ENCODE assay signal across 12 cellular contexts in the genomic region with DNA sequence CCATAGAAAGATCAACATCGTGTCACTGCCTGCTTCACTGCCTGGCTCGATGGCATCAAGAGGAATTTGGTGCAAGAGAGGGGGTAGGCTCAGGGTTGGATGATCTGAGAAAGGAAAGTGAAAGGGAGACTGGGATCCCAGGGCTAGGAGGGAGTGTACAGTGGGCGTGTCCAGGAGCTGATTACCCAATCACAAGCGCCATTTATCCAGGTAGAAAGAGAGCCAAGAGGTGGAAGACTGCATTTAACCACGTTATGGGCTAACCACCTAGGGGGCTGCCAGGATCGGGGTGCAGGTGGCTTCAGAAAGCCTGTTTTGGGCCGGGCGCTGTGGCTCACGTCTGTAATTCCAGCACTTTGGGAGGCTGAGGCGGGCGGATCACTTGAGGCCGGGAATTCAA. TPM values are rescaled to one million over a fixed set of nuclear protein-coding genes. Genes with fewer than 3 reads are reported as not detected.
DNase-seq lines count a peak whose midpoint lies in the region; ATAC-seq, FAIRE-seq and TF ChIP-seq lines count a peak whose summit lies in the region.
"Had no signal": no experiment of that assay in that cellular context is flagged by ENCODE, and none has a peak within 500 bp of the region (broad histone marks: within the 10 kb centered on the region; RNA-seq: fewer than 3 reads in every experiment).

No MANE protein-coding gene starts in this region.

- no peak overlapping the region for H2AK5ac ChIP-seq in H1 (ENCODE audit: low read depth, low read length)

- H2BK5ac ChIP-seq in H1 (ENCODE audit: low read depth, low read length): no peak overlapping the region

- no peaks in the 10 kb centered on the region for H3K27me3 Mint-ChIP-seq in Calu3 (ENCODE audit: unreplicated experiment)

- DNase-seq in Calu3: peak; percentile 60
- DNase-seq in MM.1S: peak; percentile 36
- DNase-seq in H1 (ENCODE audit: low read depth in 1 of 2, low spot score in 2 of 2): no peak
- DNase-seq in DMS79 (lab: John Stamatoyannopoulos, UW): no peak
- no peak for DNase-seq in NCI-H526 treated with DMSO at 0.1 percent for 48 hours (lab: John Stamatoyannopoulos, UW)
- no peak for DNase-seq in DMS79 treated with DMSO at 0.1 percent for 48 hours (lab: John Stamatoyannopoulos, UW)
- DNase-seq: dorsolateral prefrontal cortex, HCEC 1CT had no signal

- H3K4me3 ChIP-seq in MM.1S (ENCODE audit: low read length) (no peak overlapping the region), H1 (ENCODE audit: extremely low read depth in 1 of 4, insufficient read depth in 2 of 4, low read depth in 3 of 4, low read length in 4 of 4) (peak overlapping the region in 1 of 4 experiments; percentile 2; a peak in 2 of 8 replicates), mucosa of stomach (ENCODE audit: low read length) (peak overlapping the region; percentile 23)
- H3K4me3 ChIP-seq: dorsolateral prefrontal cortex, testis had no signal

- H3K79me2 ChIP-seq in MM.1S (ENCODE audit: low read length) (no peaks in the 10 kb centered on the region), H1 (ENCODE audit: control insufficient read depth in 1 of 2, insufficient read depth in 2 of 2, low read length in 2 of 2) (peaks cover 90 to 100% of the 10 kb centered on the region in 2 experiments)

- no peak for ATAC-seq in GM21515 (IDR thresholded peaks at IDR 0.05; ENCODE audit: unreplicated experiment)

- no peak for TF ChIP-seq CTCF in Calu3 (IDR thresholded peaks at IDR 0.05; ENCODE audit: unreplicated experiment)
- TF ChIP-seq CTCF in MM.1S (IDR thresholded peaks at IDR 0.05; ENCODE audit: low read length): no peak
- no peak for TF ChIP-seq CTCF in H1 (IDR thresholded peaks at IDR 0.05; ENCODE audit: control extremely low read depth in 1 of 3, insufficient read depth in 1 of 3, low read depth in 1 of 3, low read length in 3 of 3)

- H3K27ac ChIP-seq in MM.1S (ENCODE audit: low read length) (no peak overlapping the region), H1 (ENCODE audit: low read depth, low read length) (no peak overlapping the region)

- peak overlapping the region; percentile 60 for H3K27ac Mint-ChIP-seq in Calu3 (ENCODE audit: unreplicated experiment)
- H3K27ac Mint-ChIP-seq: activated naive CD4-positive, alpha-beta T cell treated with anti-CD3 and anti-CD28 coated beads, Interleukin-2, amount 10 ng/mL, durations not matched to agents 7 days and 5 days had no signal

- no peak overlapping the region for H3K14ac ChIP-seq in H1 (ENCODE audit: insufficient read length)

- H3K79me1 ChIP-seq in H1 (ENCODE audit: low read depth, low read length): peaks cover 3% of the 10 kb centered on the region; the same call in 1 of the 2 replicates

- H3K9me3 ChIP-seq in MM.1S (replicated peaks; ENCODE audit: insufficient read depth, low read length) (no peaks in the 10 kb centered on the region), H1 (ENCODE audit: insufficient read depth in 2 of 2, low read depth in 1 of 2, low read length in 1 of 2) (no peaks in the 10 kb centered on the region), mucosa of stomach (ENCODE audit: control insufficient read depth, low read length) (no peaks in the 10 kb centered on the region)
- H3K9me3 ChIP-seq: testis had no signal

- H3K27me3 ChIP-seq in MM.1S (replicated peaks; ENCODE audit: insufficient read depth, low read length): no peaks in the 10 kb centered on the region
- H3K27me3 ChIP-seq in H1 (replicated peaks in 1 of 4; ENCODE audit: control insufficient read depth in 3 of 4, extremely low read depth in 1 of 4, insufficient read depth in 3 of 4, low read length in 3 of 4): no peaks in the 10 kb centered on the region
- no peaks in the 10 kb centered on the region for H3K27me3 ChIP-seq in mucosa of stomach (ENCODE audit: control insufficient read depth, insufficient read depth, low read length)
- H3K27me3 ChIP-seq: dorsolateral prefrontal cortex, testis had no signal

- no peaks in the 10 kb centered on the region for H3K9me3 Mint-ChIP-seq in Calu3 (ENCODE audit: low read depth, unreplicated experiment)
- H3K9me3 Mint-ChIP-seq: activated naive CD4-positive, alpha-beta T cell treated with anti-CD3 and anti-CD28 coated beads, Interleukin-2, amount 10 ng/mL, durations not matched to agents 7 days and 5 days had no signal

- 83% methylated on average over 12 of the region's 12 CpGs; no CpG with 5 or more reads in 1 of the 2 experiments for whole genome bisulfite sequencing in H1 (ENCODE audit: extremely low coverage in 1 of 2, insufficient coverage in 1 of 2, insufficient read length in 1 of 2, insufficient replicate concordance in 2 of 2, low coverage in 1 of 2, low lambda C conversion rate in 2 of 2, missing lambda C conversion rate in 1 of 2), 2 experiments

- peaks cover 13% of the 10 kb centered on the region for H3K4me1 Mint-ChIP-seq in Calu3 (ENCODE audit: low read depth, unreplicated experiment)

- H3K56ac ChIP-seq in H1 (replicated peaks; ENCODE audit: insufficient read length, low read depth, low read length): no peak overlapping the region

- no peak overlapping the region for H3K23ac ChIP-seq in H1 (ENCODE audit: insufficient read length)

- H3K4me1 ChIP-seq in MM.1S (ENCODE audit: low read length): 0 out of 2 replicates have a peak, but pooled peaks cover 5% of the 10 kb centered on the region
- H3K4me1 ChIP-seq in H1 (replicated peaks in 1 of 4; ENCODE audit: control insufficient read depth in 3 of 4, insufficient read depth in 4 of 4, low read length in 3 of 4): peaks cover 39 to 84% (median 56%) of the 10 kb centered on the region in 4 experiments
- no peaks in the 10 kb centered on the region for H3K4me1 ChIP-seq in mucosa of stomach (ENCODE audit: control insufficient read depth, insufficient read depth, low read length)
- H3K4me1 ChIP-seq: testis had no signal

- no peaks in the 10 kb centered on the region for H3F3A ChIP-seq in MM.1S (ENCODE audit: insufficient read depth, low read length)

- no TSS peak for BruUV-seq in Calu3 (replicated peaks; lab: Mats Ljungman, UMichigan)

- no peak for TF ChIP-seq RAD21 in H1 (IDR thresholded peaks at IDR 0.05 in 1 of 2, conservative IDR thresholded peaks at IDR 0.05 in 1 of 2; ENCODE audit: low read depth in 2 of 2, low read length in 2 of 2)

- H3K4me2 ChIP-seq in MM.1S (ENCODE audit: low read depth, low read length) (no peak overlapping the region), H1 (ENCODE audit: insufficient read depth in 1 of 2, low read depth in 2 of 2, low read length in 2 of 2) (peak overlapping the region; percentile 24 to 99)

- no peak overlapping the region for H4K8ac ChIP-seq in H1 (ENCODE audit: extremely low read depth, insufficient read depth, low read length)

- H2AFZ ChIP-seq in MM.1S (ENCODE audit: low read length) (no peak overlapping the region), H1 (ENCODE audit: low read length) (no peak overlapping the region)

- no peaks in the 10 kb centered on the region for H3K36me3 Mint-ChIP-seq in Calu3 (ENCODE audit: insufficient read depth, unreplicated experiment)
- H3K36me3 Mint-ChIP-seq: activated naive CD4-positive, alpha-beta T cell treated with anti-CD3 and anti-CD28 coated beads, Interleukin-2, amount 10 ng/mL, durations not matched to agents 7 days and 5 days had no signal

- H3K9ac ChIP-seq in MM.1S (ENCODE audit: low read length) (no peak overlapping the region), H1 (replicated peaks in 1 of 4; ENCODE audit: extremely low read depth in 1 of 4, low read depth in 3 of 4, low read length in 3 of 4) (no peak overlapping the region), mucosa of stomach (ENCODE audit: low read length) (peak overlapping the region; percentile 8)

- CTCF ChIA-PET in Calu3 (lab: Charles Lee) (no interaction called here), H1 (lab: Charles Lee; ENCODE audit: partially characterized antibody) (interaction anchor here (0.8 to 15.1 kb wide), 38 partner anchors 8 to 381 kb away, joined by 3 to 164 read pairs (median 6); no protein-coding TSS in a partner anchor)

- no peak overlapping the region for H4K5ac ChIP-seq in H1 (ENCODE audit: insufficient read length, low read depth, low read length)

- no peak for FAIRE-seq in H1 (lab: Jason Lieb, UNC)

- no peak overlapping the region for H3K18ac ChIP-seq in H1 (ENCODE audit: extremely low read depth, low read length)

- intact Hi-C loops in Calu3 (cut with micrococcal nuclease; ENCODE audit: unreplicated experiment): no loop called here

- H4K91ac ChIP-seq in H1 (replicated peaks; ENCODE audit: insufficient read length, low read length): no peak overlapping the region

- no peak overlapping the region for H3K4ac ChIP-seq in H1 (replicated peaks; ENCODE audit: insufficient read length, low read depth, low read length)

- no peak overlapping the region for H2BK15ac ChIP-seq in H1 (ENCODE audit: low read length)

- no peak for TF ChIP-seq POLR2A in H1 (IDR thresholded peaks at IDR 0.05; ENCODE audit: control extremely low read depth in 1 of 2, low read depth in 2 of 2, low read length in 2 of 2)

- no peak overlapping the region for H2BK12ac ChIP-seq in H1 (ENCODE audit: low read depth, low read length)

- H3K23me2 ChIP-seq in H1 (ENCODE audit: low read depth, low read length): no peaks in the 10 kb centered on the region

- no peaks in the 10 kb centered on the region for H3K36me3 ChIP-seq in MM.1S (replicated peaks; ENCODE audit: insufficient read depth, low read length)
- H3K36me3 ChIP-seq in H1 (ENCODE audit: control insufficient read depth in 2 of 4, insufficient read depth in 4 of 4, low read length in 3 of 4): peaks cover 7 to 87% (median 19%) of the 10 kb centered on the region in 4 experiments; a peak in 5 of 8 replicates
- no peaks in the 10 kb centered on the region for H3K36me3 ChIP-seq in mucosa of stomach (ENCODE audit: control insufficient read depth, insufficient read depth, low read length)

- 0 out of 2 replicates have a peak overlapping the region, but pooled peaks have one; percentile 24 for H2BK20ac ChIP-seq in H1 (ENCODE audit: low read length)

- no peaks in the 10 kb centered on the region for H3K9me2 ChIP-seq in MM.1S (replicated peaks; ENCODE audit: insufficient read depth, low read length)

- H4K20me1 ChIP-seq in MM.1S (ENCODE audit: insufficient read depth, low read length) (no peaks in the 10 kb centered on the region), H1 (replicated peaks in 1 of 2; ENCODE audit: control insufficient read depth in 1 of 2, insufficient read depth in 2 of 2, low read length in 2 of 2) (peaks cover 69 to 74% of the 10 kb centered on the region in 2 experiments)

- TF ChIP-seq EP300 in H1 (IDR thresholded peaks at IDR 0.05; ENCODE audit: borderline replicate concordance in 1 of 2, low read depth in 2 of 2, low read length in 2 of 2): no peak

- POLR2A ChIA-PET in H1 (lab: Charles Lee; ENCODE audit: partially characterized antibody): interaction anchor here (0.7 to 17.7 kb wide), 17 partner anchors 8 to 110 kb away, joined by 3 to 108 read pairs (median 4); a partner anchor contains a TSS

- H3K4me3 Mint-ChIP-seq in Calu3 (ENCODE audit: low read depth, unreplicated experiment): peak overlapping the region; percentile 5
- H3K4me3 Mint-ChIP-seq: activated naive CD4-positive, alpha-beta T cell treated with anti-CD3 and anti-CD28 coated beads, Interleukin-2, amount 10 ng/mL, durations not matched to agents 7 days and 5 days had no signal

- no peak overlapping the region for H2BK120ac ChIP-seq in H1 (replicated peaks; ENCODE audit: low read depth, low read length)

RNA-seq across cellular contexts. Expression of a gene that starts 10.3 kb away (rescaled TPM):
- 15.5 and 24.7 TPM in 2 replicates for total RNA-seq in Calu3 (2022)
- total RNA-seq in H1 (2021; fragmentation: NEBNext Ultra II Directional; extraction: Animal tissue kit (Norgen Biotek cat#: 25700)): 925 and 945 TPM in 2 replicates
- polyA plus RNA-seq in H1 (2011; rRNA removed): 638 and 872 TPM in 2 replicates
- 613 TPM for polyA plus RNA-seq in H1 (2011; cell fraction: cytosol; rRNA removed)
- polyA plus RNA-seq in H1 (2011; cell fraction: nucleus; rRNA removed): 1,168 TPM
- 630 to 776 TPM (median 695 TPM) in 4 replicates for polyA plus RNA-seq in H1 (2012, experiment 1 of 2)
- 245 TPM for polyA plus RNA-seq in H1 (2012, experiment 2 of 2)
- 1,216 TPM for polyA plus RNA-seq in H1 (2013, experiment 1 of 2)
- polyA plus RNA-seq in H1 (2013, experiment 2 of 2): 1,270 TPM
- polyA minus RNA-seq in H1 (2011; rRNA and poly(A)+ RNA removed): 937 and 993 TPM in 2 replicates
- polyA minus RNA-seq in H1 (2011; cell fraction: cytosol; rRNA and poly(A)+ RNA removed): 707 TPM
- polyA minus RNA-seq in H1 (2011; cell fraction: nucleus; rRNA and poly(A)+ RNA removed): 436 TPM

Comparison
In these comparisons a context has a peak if more than half of its experiments do, and no peak if none do; other contexts are left out.
1. DNase-seq: peak in Calu3 (single experiment) and MM.1S (single experiment); none in H1 (0 of 2), DMS79 (single experiment), NCI-H526 treated with DMSO at 0.1 percent for 48 hours (single experiment) and DMS79 treated with DMSO at 0.1 percent for 48 hours (single experiment).
2. RNA of a gene that starts 10.3 kb away (total RNA-seq): 925 to 945 TPM in H1; 15.5 to 24.7 TPM in Calu3; every median in the first group is over 10 times any median in the second.